Comparison of ENCODE assay signal across 8 cellular contexts in genomic region chr2:47076586-47077441, GRCh38.
DNase-seq lines count a peak whose midpoint lies in the region; ATAC-seq and TF ChIP-seq lines count a peak whose summit lies in the region.

No MANE protein-coding gene starts in this region.

- no peak overlapping the region for H3K4me3 ChIP-seq in iPS-18a (ENCODE audit: low read length)

- no peak overlapping the region for H3K4me2 ChIP-seq in H9 (ENCODE audit: insufficient read depth, insufficient read length, low read length)

- H3K4me1 Mint-ChIP-seq in H9 (peaks cover 50 to 59% of the 10 kb centered on the region in 2 experiments), WTC11 (peaks cover 48% of the 10 kb centered on the region)
- H3K4me1 Mint-ChIP-seq in stimulated activated naive B cell treated with anti-CD40 and anti-IgM and Interleukin-4, amounts not matched to agents 10 μg/mL and 1 μg/mL and 100 μg/mL, for 72 hours = peaks cover 49 to 74% of the 10 kb centered on the region in 2 donors

- no peak overlapping the region for H3K56ac ChIP-seq in H9 (ENCODE audit: insufficient read length, low read depth, low read length)

- no peaks in the 10 kb centered on the region; the same call in 1 of the 2 replicates for H3K27me3 Mint-ChIP-seq in H9 (ENCODE audit: low read depth)
- H3K27me3 Mint-ChIP-seq in WTC11 (ENCODE audit: low read depth) = no peaks in the 10 kb centered on the region; the same call in 1 of the 2 replicates
- no peaks in the 10 kb centered on the region for H3K27me3 Mint-ChIP-seq in stimulated activated naive B cell treated with anti-CD40 and anti-IgM and Interleukin-4, amounts not matched to agents 10 μg/mL and 1 μg/mL and 100 μg/mL, for 72 hours

- no peak overlapping the region for H4K5ac ChIP-seq in H9 (ENCODE audit: insufficient read length, low read depth, low read length)

- TF ChIP-seq CTCF in H9 (conservative IDR thresholded peaks at IDR 0.05) (no peak), WTC11 (IDR thresholded peaks at IDR 0.05) (no peak)

- H3K9me3 Mint-ChIP-seq in H9 (no peaks in the 10 kb centered on the region), WTC11 (no peaks in the 10 kb centered on the region)
- no peaks in the 10 kb centered on the region for H3K9me3 Mint-ChIP-seq in stimulated activated naive B cell treated with anti-CD40 and anti-IgM and Interleukin-4, amounts not matched to agents 10 μg/mL and 1 μg/mL and 100 μg/mL, for 72 hours

- H3K9me3 ChIP-seq in H9 (ENCODE audit: control insufficient read depth, low read depth, low read length) (no peaks in the 10 kb centered on the region), iPS-18a (ENCODE audit: control insufficient read depth, low read depth, low read length) (no peaks in the 10 kb centered on the region)

- H3K27me3 ChIP-seq in H9 (ENCODE audit: insufficient read depth, low read length) (no peaks in the 10 kb centered on the region), iPS-18a (ENCODE audit: control insufficient read depth, insufficient read depth, low read length) (no peaks in the 10 kb centered on the region)

- no peak overlapping the region for H4K8ac ChIP-seq in H9 (replicated peaks; ENCODE audit: insufficient read length, low read depth, low read length)

- POLR2A ChIA-PET in WTC11 (lab: Charles Lee) = interaction anchor here (0.6 to 1.1 kb wide), 2 partner anchors 62 to 95 kb away, joined by 3 to 6 read pairs; no protein-coding TSS in a partner anchor

- no peak overlapping the region for H2BK120ac ChIP-seq in H9 (ENCODE audit: low read depth, low read length, poor library complexity, severe bottlenecking)

- H3K4me3 Mint-ChIP-seq in H9 (peak overlapping the region in 1 of 2 experiments; percentile 13; a peak in 2 of 5 replicates), WTC11 (no peak overlapping the region)
- H3K4me3 Mint-ChIP-seq in stimulated activated naive B cell treated with anti-CD40 and anti-IgM and Interleukin-4, amounts not matched to agents 10 μg/mL and 1 μg/mL and 100 μg/mL, for 72 hours = peak overlapping the region in 1 of 2 donors; percentile 5

- no peak overlapping the region for H3T11ph ChIP-seq in H9 (ENCODE audit: low read length)

- no peaks in the 10 kb centered on the region for H3K79me2 ChIP-seq in H9 (ENCODE audit: insufficient read depth, low read length)

- no peak overlapping the region for H3K18ac ChIP-seq in H9 (ENCODE audit: insufficient read length, low read depth, low read length)

- no peak overlapping the region for H2BK20ac ChIP-seq in H9 (ENCODE audit: low read depth, low read length, poor library complexity, severe bottlenecking)

- peaks cover 16% of the 10 kb centered on the region; the same call in 1 of the 2 replicates for H3K4me1 ChIP-seq in H9 (ENCODE audit: insufficient read depth, low read length)
- peaks cover 15% of the 10 kb centered on the region for H3K4me1 ChIP-seq in iPS-18a (ENCODE audit: control insufficient read depth, low read depth, low read length)

- no peaks in the 10 kb centered on the region for H3K36me3 ChIP-seq in iPS-18a (ENCODE audit: control insufficient read depth, low read depth, low read length)

- H2AK5ac ChIP-seq in H9 (ENCODE audit: insufficient read length, low read length) = no peak overlapping the region

- no peak overlapping the region for H2BK15ac ChIP-seq in H9 (ENCODE audit: low read depth, low read length)

- peak overlapping the region; percentile 66 to 95 (median 91); a peak in 5 of 7 replicates for H3K27ac Mint-ChIP-seq in H9
- peak overlapping the region; percentile 62; the same call in 1 of the 2 replicates for H3K27ac Mint-ChIP-seq in WTC11
- H3K27ac Mint-ChIP-seq in stimulated activated naive B cell treated with anti-CD40 and anti-IgM and Interleukin-4, amounts not matched to agents 10 μg/mL and 1 μg/mL and 100 μg/mL, for 72 hours = peak overlapping the region; percentile 83

- no peak overlapping the region for H2BK12ac ChIP-seq in H9 (ENCODE audit: insufficient read length, low read depth, low read length)

- H3K9ac ChIP-seq in H9 (ENCODE audit: extremely low read depth, insufficient read length, low read length) (no peak overlapping the region), iPS-18a (ENCODE audit: low read length) (no peak overlapping the region)

- H3K27ac ChIP-seq in H9 (ENCODE audit: insufficient read length, low read depth, low read length) (no peak overlapping the region), iPS-18a (ENCODE audit: low read length) (peak overlapping the region; percentile 26)

- H3K14ac ChIP-seq in H9 (ENCODE audit: insufficient read depth, low read length) = no peak overlapping the region

- no peak overlapping the region for H3K23ac ChIP-seq in H9 (ENCODE audit: insufficient read length, low read depth, low read length)

- WGBS in H9 (ENCODE audit: extremely low coverage, insufficient read length, low lambda C conversion rate) = no CpG with 5 or more reads among the region's 12 CpGs

- H3K36me3 Mint-ChIP-seq in H9 (ENCODE audit: insufficient read depth in 1 of 3, low read depth in 3 of 3) = peaks cover 0 to 3% (median 0%) of the 10 kb centered on the region in 3 experiments; a peak in 2 of 7 replicates
- H3K36me3 Mint-ChIP-seq in WTC11 = no peaks in the 10 kb centered on the region
- H3K36me3 Mint-ChIP-seq in stimulated activated naive B cell treated with anti-CD40 and anti-IgM and Interleukin-4, amounts not matched to agents 10 μg/mL and 1 μg/mL and 100 μg/mL, for 72 hours = peaks cover 34 to 56% of the 10 kb centered on the region in 2 donors

- H2AFZ ChIP-seq in H9 (ENCODE audit: low read length) = no peak overlapping the region

- ATAC-seq in WTC11 (peak; percentile 15), GM21717 (IDR thresholded peaks at IDR 0.05; ENCODE audit: unreplicated experiment) (no peak)
- ATAC-seq in stimulated activated naive B cell treated with anti-CD40 and anti-IgM and Interleukin-4, amounts not matched to agents 10 μg/mL and 1 μg/mL and 100 μg/mL, for 72 hours (replicated peaks) = no peak

- CTCF ChIA-PET in WTC11 (lab: Charles Lee) = interaction anchor here (1.0 to 2.2 kb wide), 6 partner anchors 11 to 256 kb away, joined by 3 to 6 read pairs (median 4); no protein-coding TSS in a partner anchor

- no peaks in the 10 kb centered on the region for H3K79me1 ChIP-seq in H9 (ENCODE audit: insufficient read depth, low read depth, low read length, poor library complexity, severe bottlenecking)

- no peaks in the 10 kb centered on the region for H4K20me1 ChIP-seq in H9 (ENCODE audit: control insufficient read depth, insufficient read depth, insufficient read length)

- H3K4ac ChIP-seq in H9 (ENCODE audit: low read depth, low read length) = no peak overlapping the region

- no peaks in the 10 kb centered on the region for H3K23me2 ChIP-seq in H9 (ENCODE audit: insufficient read length, low read depth, low read length, poor library complexity, severe bottlenecking)

- no peak overlapping the region for H4K91ac ChIP-seq in H9 (ENCODE audit: insufficient read length, low read depth, low read length)

- H2BK5ac ChIP-seq in H9 (ENCODE audit: insufficient read length, low read length) = no peak overlapping the region

- no peak for DNase-seq in H9
- DNase-seq in WTC11 (ENCODE audit: low spot score) = no peak
- DNase-seq in stimulated activated naive B cell treated with anti-CD40 and anti-IgM and Interleukin-4, amounts not matched to agents 10 μg/mL and 1 μg/mL and 100 μg/mL, for 72 hours = no peak
- no peak for DNase-seq in anterior cingulate cortex (lab: John Stamatoyannopoulos, UW)
- DNase-seq in OCI-M1 (lab: John Stamatoyannopoulos, UW) = no peak
- DNase-seq in hypothalamus (lab: John Stamatoyannopoulos, UW) = no peak

TF ChIP-seq in WTC11, 78 proteins besides CTCF, POLR2A, EP300 and RAD21:
- TF ChIP-seq ZNF512 (CRISPR knock-in tag; IDR thresholded peaks at IDR 0.05; ENCODE audit: borderline replicate concordance) = no peak
- TF ChIP-seq GABPB1 (CRISPR knock-in tag; IDR thresholded peaks at IDR 0.05) = peak; percentile 77
TF ChIP-seq in WTC11: peak in this region for 1.
